1 cellular context compared by ENCODE assay signal in genomic region chr6:134029495-134030455, GRCh38.
A peak's percentile ranks its signal among the peaks of the same experiment; 100 is the strongest.
TF ChIP-seq lines count a peak whose summit lies in the region.

No MANE protein-coding gene starts in this region.

TF ChIP-seq in K562, 482 proteins besides CTCF, POLR2A, EP300 and RAD21 (continued from another document and continues in another):
- TF ChIP-seq ZNF644 (tag; IDR thresholded peaks at IDR 0.05; ENCODE audit: low read depth) (0 out of 2 replicates have a peak, but pooled peaks have one; percentile 1), PRDM10 (IDR thresholded peaks at IDR 0.05; ENCODE audit: partially characterized antibody) (peak; percentile 29), GABPB1 (CRISPR knock-in tag; IDR thresholded peaks at IDR 0.05) (no peak), VEZF1 (CRISPR knock-in tag; IDR thresholded peaks at IDR 0.05) (no peak; the same call in 1 of the 2 replicates), PKNOX1 (IDR thresholded peaks at IDR 0.05) (peak; percentile 84), NCOR1 (IDR thresholded peaks at IDR 0.05) (peak; percentile 47), MTA1 (IDR thresholded peaks at IDR 0.05; ENCODE audit: borderline replicate concordance) (peak; percentile 39; the same call in 1 of the 2 replicates), STAT5A (IDR thresholded peaks at IDR 0.05; ENCODE audit: borderline replicate concordance, low read length) (peak; percentile 19; the same call in 1 of the 2 replicates), HMG20A (CRISPR knock-in tag; conservative IDR thresholded peaks at IDR 0.05) (no peak), NFRKB (IDR thresholded peaks at IDR 0.05; ENCODE audit: low read depth) (peak; percentile 66; the same call in 1 of the 2 replicates), TOE1 (IDR thresholded peaks at IDR 0.05; ENCODE audit: borderline replicate concordance) (0 out of 2 replicates have a peak, but pooled peaks have one; percentile 14), TOE1 (CRISPR knock-in tag; IDR thresholded peaks at IDR 0.05; ENCODE audit: borderline replicate concordance, low read depth) (no peak), ZBTB1 (CRISPR knock-in tag; IDR thresholded peaks at IDR 0.05; ENCODE audit: borderline replicate concordance, low read depth) (no peak), KDM1A (IDR thresholded peaks at IDR 0.05) (peak; percentile 83 to 91), SMARCB1 (IDR thresholded peaks at IDR 0.05; ENCODE audit: insufficient read length, low read depth) (no peak), BMI1 (IDR thresholded peaks at IDR 0.05; ENCODE audit: low read length) (no peak), TRIM24 (IDR thresholded peaks at IDR 0.05) (peak in 1 of 2 experiments; percentile 8; a peak in 1 of 4 replicates), DPF2 (IDR thresholded peaks at IDR 0.05) (peak; percentile 82), YY1 (IDR thresholded peaks at IDR 0.05; ENCODE audit: borderline replicate concordance in 1 of 3, control insufficient read depth in 1 of 3, extremely low read depth in 1 of 3, insufficient read depth in 3 of 3, insufficient read length in 1 of 3, insufficient replicate concordance in 2 of 3, low read depth in 1 of 3, low read length in 2 of 3) (peak in 1 of 3 experiments; percentile 54), NR2C2 (CRISPR knock-in tag; IDR thresholded peaks at IDR 0.05) (no peak), NR2C2 (tag; IDR thresholded peaks at IDR 0.05) (peak; percentile 6; the same call in 1 of the 2 replicates), ZFP1 (CRISPR knock-in tag; IDR thresholded peaks at IDR 0.05) (no peak), ARID1B (IDR thresholded peaks at IDR 0.05) (peak; percentile 77), SOX6 (IDR thresholded peaks at IDR 0.05) (peak; percentile 39; the same call in 1 of the 2 replicates), NFIC (IDR thresholded peaks at IDR 0.05) (peak; percentile 87), FOXK2 (conservative IDR thresholded peaks at IDR 0.05 in 1 of 2, IDR thresholded peaks at IDR 0.05 in 1 of 2; ENCODE audit: low read depth in 2 of 2) (peak; percentile 56 to 79; a peak in 2 of 4 replicates), ZNF592 (IDR thresholded peaks at IDR 0.05) (peak; percentile 73), CXXC5 (CRISPR knock-in tag; IDR thresholded peaks at IDR 0.05) (peak; percentile 32; the same call in 1 of the 2 replicates), BRD4 (IDR thresholded peaks at IDR 0.05) (no peak), ZNF707 (CRISPR knock-in tag; conservative IDR thresholded peaks at IDR 0.05) (0 out of 2 replicates have a peak, but pooled peaks have one; percentile 14), ZNF589 (CRISPR knock-in tag; IDR thresholded peaks at IDR 0.05; ENCODE audit: low read depth) (0 out of 2 replicates have a peak, but pooled peaks have one; percentile 54), ZNF41 (CRISPR knock-in tag; conservative IDR thresholded peaks at IDR 0.05) (no peak), GATA2 (CRISPR knock-in tag; IDR thresholded peaks at IDR 0.05) (peak; percentile 46; the same call in 1 of the 2 replicates), ZNF133 (CRISPR knock-in tag; IDR thresholded peaks at IDR 0.05) (no peak), FOXJ2 (tag; IDR thresholded peaks at IDR 0.05) (peak; percentile 82), MAFK (IDR thresholded peaks at IDR 0.05; ENCODE audit: low read length) (no peak; the same call in 1 of the 2 replicates), MTA3 (IDR thresholded peaks at IDR 0.05; ENCODE audit: borderline replicate concordance) (peak; percentile 63; the same call in 1 of the 2 replicates), SMARCA4 (IDR thresholded peaks at IDR 0.05) (peak; percentile 74; the same call in 1 of the 2 replicates), NFE2 (IDR thresholded peaks at IDR 0.05; ENCODE audit: low read depth) (peak; percentile 73), TAL1 (IDR thresholded peaks at IDR 0.05) (peak; percentile 47), TEAD1 (CRISPR knock-in tag; IDR thresholded peaks at IDR 0.05) (0 out of 4 replicates have a peak, but pooled peaks of 1 of the 2 experiments have one; percentile 31), IRF9 (tag; IDR thresholded peaks at IDR 0.05) (no peak), TBP (optimal IDR thresholded peaks at IDR 0.05; ENCODE audit: low read depth, low read length) (peak; percentile 18), MECOM (CRISPR knock-in tag; IDR thresholded peaks at IDR 0.05) (peak; percentile 39; the same call in 1 of the 2 replicates), FOSL1 (tag; conservative IDR thresholded peaks at IDR 0.05) (peak; percentile 80), CBX3 (IDR thresholded peaks at IDR 0.05; ENCODE audit: borderline replicate concordance in 1 of 2, low read length in 2 of 2) (peak in 1 of 2 experiments; percentile 57; a peak in 1 of 3 replicates), JUN (IDR thresholded peaks at IDR 0.05; ENCODE audit: borderline replicate concordance, low read depth, low read length) (peak; percentile 49; the same call in 1 of the 2 replicates), JUN (CRISPR knock-in tag; IDR thresholded peaks at IDR 0.05; ENCODE audit: borderline replicate concordance) (no peak), TCF3 (CRISPR knock-in tag; IDR thresholded peaks at IDR 0.05) (peak; percentile 67), MCM5 (IDR thresholded peaks at IDR 0.05; ENCODE audit: low read depth) (no peak), CBFA2T3 (IDR thresholded peaks at IDR 0.05) (peak; percentile 80), ZNF551 (CRISPR knock-in tag; IDR thresholded peaks at IDR 0.05) (no peak), HDGF (IDR thresholded peaks at IDR 0.05) (0 out of 2 replicates have a peak, but pooled peaks have one; percentile 54), BHLHE40 (IDR thresholded peaks at IDR 0.05; ENCODE audit: low read length) (peak; percentile 13; the same call in 1 of the 2 replicates), CBFA2T2 (conservative IDR thresholded peaks at IDR 0.05) (peak; percentile 44; the same call in 1 of the 2 replicates), MYBL2 (IDR thresholded peaks at IDR 0.05; ENCODE audit: low read depth) (no peak), MYBL2 (CRISPR knock-in tag; IDR thresholded peaks at IDR 0.05; ENCODE audit: borderline replicate concordance) (no peak), CTBP1 (IDR thresholded peaks at IDR 0.05; ENCODE audit: borderline replicate concordance) (peak; percentile 91)
